Comparison of ENCODE assay signal across 3 cellular contexts in genomic region chr2:231410293-231411004, GRCh38.
A peak's percentile ranks its signal among the peaks of the same experiment; 100 is the strongest.
TF ChIP-seq lines count a peak whose summit lies in the region.

No MANE protein-coding gene starts in this region.

TF ChIP-seq in SK-N-SH, 30 proteins besides CTCF, POLR2A, EP300 and RAD21:
- TF ChIP-seq TEAD4 (IDR thresholded peaks at IDR 0.05; ENCODE audit: borderline replicate concordance, insufficient read depth) (no peak), MXI1 (IDR thresholded peaks at IDR 0.05; ENCODE audit: low read depth, low read length) (no peak), RFX5 (IDR thresholded peaks at IDR 0.05; ENCODE audit: low read length) (no peak), NRF1 (IDR thresholded peaks at IDR 0.05; ENCODE audit: low read depth, low read length) (no peak), ELF1 (IDR thresholded peaks at IDR 0.05) (no peak), CHD2 (IDR thresholded peaks at IDR 0.05; ENCODE audit: low read length, partially characterized antibody) (no peak), IRF3 (IDR thresholded peaks at IDR 0.05; ENCODE audit: low read depth, low read length) (no peak), RCOR1 (IDR thresholded peaks at IDR 0.05; ENCODE audit: low read length) (no peak), FOSL2 (IDR thresholded peaks at IDR 0.05; ENCODE audit: borderline replicate concordance, low read depth) (no peak), GATA2 (CRISPR knock-in tag; IDR thresholded peaks at IDR 0.05) (no peak), SMC3 (IDR thresholded peaks at IDR 0.05; ENCODE audit: low read depth, low read length) (no peak), RXRA (IDR thresholded peaks at IDR 0.05; ENCODE audit: borderline replicate concordance, low read depth) (no peak), ZBTB33 (IDR thresholded peaks at IDR 0.05; ENCODE audit: borderline replicate concordance, low read depth) (no peak), MAX (IDR thresholded peaks at IDR 0.05; ENCODE audit: low read depth) (no peak)

TF ChIP-seq in SK-N-SH treated with all-trans-retinoic acid at 6 μM for 48 hours, 23 proteins besides CTCF, POLR2A, EP300 and RAD21:
- TF ChIP-seq TOX (CRISPR knock-in tag; IDR thresholded peaks at IDR 0.05; ENCODE audit: borderline replicate concordance) (no peak), SNAI2 (CRISPR knock-in tag; IDR thresholded peaks at IDR 0.05) (no peak), ZC3H10 (CRISPR knock-in tag; IDR thresholded peaks at IDR 0.05) (no peak), GLIS3 (CRISPR knock-in tag; IDR thresholded peaks at IDR 0.05) (no peak), TSHZ2 (CRISPR knock-in tag; IDR thresholded peaks at IDR 0.05) (no peak), PPARA (CRISPR knock-in tag; IDR thresholded peaks at IDR 0.05; ENCODE audit: borderline replicate concordance) (no peak), ISL1 (CRISPR knock-in tag; IDR thresholded peaks at IDR 0.05) (no peak), RARB (CRISPR knock-in tag; IDR thresholded peaks at IDR 0.05) (no peak), CSRNP3 (CRISPR knock-in tag; IDR thresholded peaks at IDR 0.05) (no peak), ZFP3 (CRISPR knock-in tag; IDR thresholded peaks at IDR 0.05) (no peak), OSR1 (CRISPR knock-in tag; IDR thresholded peaks at IDR 0.05) (no peak), ZFP30 (CRISPR knock-in tag; IDR thresholded peaks at IDR 0.05) (no peak), ESRRG (CRISPR knock-in tag; IDR thresholded peaks at IDR 0.05) (no peak), BACH2 (CRISPR knock-in tag; IDR thresholded peaks at IDR 0.05; ENCODE audit: borderline replicate concordance) (no peak), ZNF565 (CRISPR knock-in tag; conservative IDR thresholded peaks at IDR 0.05; ENCODE audit: low read depth) (no peak)

TF ChIP-seq in H1, 55 proteins besides CTCF, POLR2A, EP300 and RAD21:
- TF ChIP-seq CHD1 (IDR thresholded peaks at IDR 0.05; ENCODE audit: low read depth, low read length), result no peak
- 0 out of 2 replicates have a peak, but pooled peaks have one; percentile 15 for TF ChIP-seq POLR2AphosphoS5 (IDR thresholded peaks at IDR 0.05; ENCODE audit: low read depth, low read length)
- peak; percentile 88 for TF ChIP-seq TEAD4 (IDR thresholded peaks at IDR 0.05; ENCODE audit: low read depth, low read length)
- 0 out of 2 replicates have a peak, but pooled peaks have one; percentile 21 for TF ChIP-seq PHF8 (conservative IDR thresholded peaks at IDR 0.05; ENCODE audit: low read depth, low read length)
- TF ChIP-seq KDM1A (IDR thresholded peaks at IDR 0.05; ENCODE audit: borderline replicate concordance, low read length), result peak; percentile 53; the same call in 1 of the 2 replicates
- 0 out of 2 replicates have a peak, but pooled peaks have one; percentile 52 for TF ChIP-seq TAF1 (IDR thresholded peaks at IDR 0.05; ENCODE audit: low read depth, low read length)
- TF ChIP-seq TCF12 (IDR thresholded peaks at IDR 0.05; ENCODE audit: low read depth, low read length), result peak; percentile 70; the same call in 1 of the 2 replicates
- TF ChIP-seq SP1 (IDR thresholded peaks at IDR 0.05; ENCODE audit: low read depth, low read length), result peak; percentile 79; the same call in 1 of the 2 replicates
- no peak for TF ChIP-seq ZNF274 (IDR thresholded peaks at IDR 0.05; ENCODE audit: borderline replicate concordance, extremely low read depth, low read length)
- peak; percentile 66 to 88; a peak in 2 of 4 replicates for TF ChIP-seq HDAC2 (IDR thresholded peaks at IDR 0.05; ENCODE audit: borderline replicate concordance in 1 of 2, low read depth in 2 of 2, low read length in 2 of 2)
- TF ChIP-seq ASH2L (IDR thresholded peaks at IDR 0.05; ENCODE audit: low read length), result peak; percentile 94
- TF ChIP-seq EZH2 (IDR thresholded peaks at IDR 0.05; ENCODE audit: low read depth, low read length, severe bottlenecking), result no peak
- TF ChIP-seq MAX (IDR thresholded peaks at IDR 0.05), result peak; percentile 39; the same call in 1 of the 2 replicates
- peak; percentile 75; the same call in 1 of the 2 replicates for TF ChIP-seq POU5F1 (IDR thresholded peaks at IDR 0.05; ENCODE audit: low read depth, low read length)
- peak; percentile 55 for TF ChIP-seq CHD7 (IDR thresholded peaks at IDR 0.05; ENCODE audit: insufficient replicate concordance, low read length)
- peak; percentile 21; the same call in 1 of the 2 replicates for TF ChIP-seq JUND (IDR thresholded peaks at IDR 0.05; ENCODE audit: low read length)
- TF ChIP-seq BACH1 (IDR thresholded peaks at IDR 0.05; ENCODE audit: low read length), result no peak
- no peak for TF ChIP-seq ATF2 (IDR thresholded peaks at IDR 0.05; ENCODE audit: low read length)
- TF ChIP-seq RBBP5 (IDR thresholded peaks at IDR 0.05; ENCODE audit: borderline replicate concordance, low read depth, low read length), result peak; percentile 84; the same call in 1 of the 2 replicates
- no peak for TF ChIP-seq GTF2F1 (IDR thresholded peaks at IDR 0.05; ENCODE audit: borderline replicate concordance, low read depth, low read length)
- peak; percentile 10; the same call in 1 of the 2 replicates for TF ChIP-seq E2F6 (IDR thresholded peaks at IDR 0.05)
- TF ChIP-seq TBP (IDR thresholded peaks at IDR 0.05; ENCODE audit: low read depth, low read length), result peak; percentile 42; the same call in 1 of the 2 replicates
- no peak for TF ChIP-seq MAFK (IDR thresholded peaks at IDR 0.05; ENCODE audit: low read depth, low read length)
- TF ChIP-seq SIRT6 (IDR thresholded peaks at IDR 0.05; ENCODE audit: low read length), result no peak
- TF ChIP-seq JUN (IDR thresholded peaks at IDR 0.05; ENCODE audit: low read depth, low read length), result no peak
- TF ChIP-seq YY1 (IDR thresholded peaks at IDR 0.05; ENCODE audit: low read depth, low read length), result peak; percentile 46; the same call in 1 of the 2 replicates
- TF ChIP-seq RNF2 (IDR thresholded peaks at IDR 0.05; ENCODE audit: borderline replicate concordance, low read depth, low read length, missing control alignments, poor library complexity, severe bottlenecking), result no peak
- TF ChIP-seq NANOG (IDR thresholded peaks at IDR 0.05; ENCODE audit: insufficient read depth, low read depth, low read length, poor library complexity, severe bottlenecking), result peak; percentile 97
TF ChIP-seq in H1: peak in this region for 18.
